14 cellular contexts compared by ENCODE assay signal in the genomic region with DNA sequence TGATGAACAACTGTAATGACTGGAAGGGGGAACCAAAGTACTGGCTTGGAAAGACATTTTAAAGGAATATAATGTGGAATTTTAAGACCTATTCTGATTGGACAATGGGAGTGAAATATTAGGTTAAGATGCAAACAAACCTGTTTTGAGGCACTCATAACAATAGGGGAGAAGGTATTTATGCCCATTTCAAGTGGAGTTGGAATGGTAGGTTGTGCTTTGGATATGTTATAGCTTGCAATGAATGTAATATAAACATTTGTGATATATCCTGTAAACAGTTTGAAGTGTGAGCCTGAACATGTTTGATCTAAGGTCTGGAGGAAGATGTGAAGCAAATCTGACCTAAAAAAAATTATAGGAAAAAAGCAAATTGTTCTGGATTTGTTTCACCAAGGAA.
DNase-seq lines count a peak whose midpoint lies in the region; ATAC-seq, FAIRE-seq and TF ChIP-seq lines count a peak whose summit lies in the region.
"Had no signal": no experiment of that assay in that cellular context is flagged by ENCODE, and none has a peak within 500 bp of the region (broad histone marks: within the 10 kb centered on the region; RNA-seq: fewer than 3 reads in every experiment).

No MANE protein-coding gene starts in this region.

- H2AFZ ChIP-seq in keratinocyte (ENCODE audit: control insufficient read depth, low read length), result no peak overlapping the region
- no peak overlapping the region for H2AFZ ChIP-seq in hepatocyte

- no peak for TF ChIP-seq EP300 in transverse colon (IDR thresholded peaks at IDR 0.05; ENCODE audit: low read depth)

- in situ Hi-C loops in transverse colon (cut with MboI; ENCODE audit: low pct_ligation_motif_present in 1 of 4, low pct_unique_long_range_greater_than_20kb in 1 of 4, low sequenced_read_pairs in 3 of 4), result loop anchor here in 1 of 4 donors (25.0 kb wide), 1 partner anchor 106 kb away; no protein-coding TSS in a partner anchor

- no peak for TF ChIP-seq POLR2A in transverse colon (IDR thresholded peaks at IDR 0.05)

- peak overlapping the region; percentile 52 for H3K27ac ChIP-seq in keratinocyte (ENCODE audit: control insufficient read depth, insufficient read depth, low read length)
- H3K27ac ChIP-seq in transverse colon, result no peak overlapping the region
- H3K27ac ChIP-seq in hepatocyte, result no peak overlapping the region
- no peak overlapping the region for H3K27ac ChIP-seq in kidney (ENCODE audit: low read depth in 2 of 2, low read length in 2 of 2)

- intact Hi-C loops in Caco-2 (cut with micrococcal nuclease; ENCODE audit: unreplicated experiment) (no loop called here), transverse colon (cut with DNase I; ENCODE audit: low total_unique reads) (no loop called here), kidney (cut with DNase I) (no loop called here)

- DNase-seq in Caco-2 (no peak), GM19239 (ENCODE audit: insufficient read length, low spot score) (no peak), T-helper 17 cell (no peak), keratinocyte (ENCODE audit: low read depth, low spot score) (no peak), transverse colon (no peak), hepatocyte (ENCODE audit: low spot score) (no peak), occipital lobe (lab: John Stamatoyannopoulos, UW) (no peak), kidney (no peak)
- DNase-seq: activated CD4-positive, alpha-beta memory T cell treated with anti-CD3 and anti-CD28 coated beads, Interleukin-2, amount 10 ng/mL, durations not matched to agents 7 days and 5 days; BE2C; effector memory CD8-positive, alpha-beta T cell; NCI-H226; nephron progenitor cell had no signal

- no peak for ATAC-seq in T-helper 17 cell
- ATAC-seq: effector memory CD8-positive, alpha-beta T cell had no signal

- H3K9me3 Mint-ChIP-seq in Caco-2 (ENCODE audit: unreplicated experiment), result no peaks in the 10 kb centered on the region
- H3K9me3 Mint-ChIP-seq: effector memory CD8-positive, alpha-beta T cell; nephron progenitor cell had no signal

- H3K79me2 ChIP-seq in keratinocyte (ENCODE audit: control insufficient read depth, insufficient read depth, low read length) (peaks cover 5% of the 10 kb centered on the region), hepatocyte (peaks cover 4% of the 10 kb centered on the region)

- H3K36me3 ChIP-seq in Caco-2 (ENCODE audit: control insufficient read depth, insufficient read depth, low read length) (no peaks in the 10 kb centered on the region), keratinocyte (ENCODE audit: control insufficient read depth in 2 of 2, extremely low read depth in 1 of 2, insufficient read depth in 2 of 2, low read length in 2 of 2) (no peaks in the 10 kb centered on the region), transverse colon (no peaks in the 10 kb centered on the region), hepatocyte (replicated peaks; ENCODE audit: insufficient read depth, low read depth) (no peaks in the 10 kb centered on the region), kidney (ENCODE audit: control insufficient read depth in 1 of 2, insufficient read depth in 2 of 2, low read length in 2 of 2) (no peaks in the 10 kb centered on the region)
- H3K36me3 ChIP-seq: BE2C had no signal

- H3K4me2 ChIP-seq in keratinocyte (ENCODE audit: control insufficient read depth, extremely low read depth, insufficient read depth, low read depth, low read length) (peak overlapping the region; percentile 53), hepatocyte (no peak overlapping the region)

- H3K27ac Mint-ChIP-seq in Caco-2 (ENCODE audit: unreplicated experiment) (peak overlapping the region; percentile 15), T-helper 17 cell (no peak overlapping the region)
- H3K27ac Mint-ChIP-seq: activated CD4-positive, alpha-beta memory T cell treated with anti-CD3 and anti-CD28 coated beads, Interleukin-2, amount 10 ng/mL, durations not matched to agents 7 days and 5 days; nephron progenitor cell had no signal

- no peaks in the 10 kb centered on the region for H4K20me1 ChIP-seq in keratinocyte (ENCODE audit: control insufficient read depth, extremely low read depth, insufficient read depth, low read length)
- peaks cover 5% of the 10 kb centered on the region for H4K20me1 ChIP-seq in hepatocyte (ENCODE audit: insufficient read depth, poor library complexity, severe bottlenecking)

- POLR2A ChIA-PET in Caco-2 (lab: Charles Lee), result no interaction called here

- H3K36me3 Mint-ChIP-seq in Caco-2 (ENCODE audit: insufficient read depth, unreplicated experiment) (no peaks in the 10 kb centered on the region), T-helper 17 cell (ENCODE audit: low read depth) (peaks cover 2% of the 10 kb centered on the region)

- CTCF ChIA-PET in Caco-2 (lab: Charles Lee), result no interaction called here

- H3K4me3 Mint-ChIP-seq in Caco-2 (ENCODE audit: unreplicated experiment) (no peak overlapping the region), T-helper 17 cell (peak overlapping the region; percentile 31)
- H3K4me3 Mint-ChIP-seq: activated CD4-positive, alpha-beta memory T cell treated with anti-CD3 and anti-CD28 coated beads, Interleukin-2, amount 10 ng/mL, durations not matched to agents 7 days and 5 days; effector memory CD8-positive, alpha-beta T cell; nephron progenitor cell had no signal

- H3K4me1 ChIP-seq in Caco-2 (no peaks in the 10 kb centered on the region), keratinocyte (ENCODE audit: control insufficient read depth, extremely low read depth, insufficient read depth, low read length) (peaks cover 31% of the 10 kb centered on the region), transverse colon (peaks cover 0 to 11% (median 6%) of the 10 kb centered on the region in 4 donors), hepatocyte (ENCODE audit: insufficient read depth) (peaks cover 18% of the 10 kb centered on the region), kidney (ENCODE audit: control insufficient read depth in 1 of 2, insufficient read depth in 1 of 2, low read depth in 1 of 2, low read length in 2 of 2) (no peaks in the 10 kb centered on the region)

- H3K27me3 ChIP-seq in Caco-2 (replicated peaks; ENCODE audit: control insufficient read depth, insufficient read depth, low read length), result no peaks in the 10 kb centered on the region
- H3K27me3 ChIP-seq in keratinocyte (ENCODE audit: control insufficient read depth, extremely low read depth, insufficient read depth, low read length), result no peaks in the 10 kb centered on the region
- H3K27me3 ChIP-seq in transverse colon, result no peaks in the 10 kb centered on the region
- H3K27me3 ChIP-seq in hepatocyte, result no peaks in the 10 kb centered on the region
- H3K27me3 ChIP-seq: BE2C had no signal

- H3K4me1 Mint-ChIP-seq in Caco-2 (ENCODE audit: low read depth, unreplicated experiment) (peaks cover 10% of the 10 kb centered on the region), T-helper 17 cell (peaks cover 35% of the 10 kb centered on the region)
- H3K4me1 Mint-ChIP-seq: nephron progenitor cell had no signal

- FAIRE-seq in GM19239 (lab: Jason Lieb, UNC) (peak; percentile 47), keratinocyte (lab: Jason Lieb, UNC) (no peak), kidney (lab: Jason Lieb, UNC) (no peak)
- FAIRE-seq: astrocyte had no signal

- dilution Hi-C loops in keratinocyte (cut with MboI; ENCODE audit: extremely low pct_ligation_motif_present, low sequenced_read_pairs), result no loop called here

- H3K27me3 Mint-ChIP-seq in Caco-2 (ENCODE audit: insufficient read depth, unreplicated experiment) (no peaks in the 10 kb centered on the region), T-helper 17 cell (no peaks in the 10 kb centered on the region)
- H3K27me3 Mint-ChIP-seq: activated CD4-positive, alpha-beta memory T cell treated with anti-CD3 and anti-CD28 coated beads, Interleukin-2, amount 10 ng/mL, durations not matched to agents 7 days and 5 days; effector memory CD8-positive, alpha-beta T cell had no signal

- H3K9me3 ChIP-seq in Caco-2 (no peaks in the 10 kb centered on the region), T-helper 17 cell (ENCODE audit: control insufficient read depth, low read length, poor library complexity, severe bottlenecking) (no peaks in the 10 kb centered on the region), keratinocyte (ENCODE audit: control insufficient read depth, low read depth, low read length) (no peaks in the 10 kb centered on the region), transverse colon (no peaks in the 10 kb centered on the region), hepatocyte (ENCODE audit: low read depth) (no peaks in the 10 kb centered on the region), kidney (ENCODE audit: control insufficient read depth in 1 of 2, low read length in 2 of 2) (no peaks in the 10 kb centered on the region)
- H3K9me3 ChIP-seq: BE2C had no signal

- BruUV-seq in Caco-2 (replicated peaks; lab: Mats Ljungman, UMichigan), result no TSS peak

- H3K9me1 ChIP-seq in keratinocyte (ENCODE audit: control insufficient read depth, extremely low read depth, insufficient read depth, low read length), result no peaks in the 10 kb centered on the region

- H3K9me2 ChIP-seq in hepatocyte (replicated peaks; ENCODE audit: insufficient read depth), result no peaks in the 10 kb centered on the region

- no peak for TF ChIP-seq CTCF in Caco-2 (IDR thresholded peaks at IDR 0.05; ENCODE audit: insufficient read depth in 1 of 2, low read depth in 1 of 2, low read length in 1 of 2, severe bottlenecking in 1 of 2, unreplicated experiment in 1 of 2)
- TF ChIP-seq CTCF in keratinocyte (optimal IDR thresholded peaks at IDR 0.05 in 1 of 3, IDR thresholded peaks at IDR 0.05 in 1 of 3, conservative IDR thresholded peaks at IDR 0.05 in 1 of 3; ENCODE audit: extremely low read depth in 1 of 3, insufficient read depth in 2 of 3, low read length in 3 of 3), result no peak
- no peak for TF ChIP-seq CTCF in transverse colon (IDR thresholded peaks at IDR 0.05)
- TF ChIP-seq CTCF in hepatocyte (IDR thresholded peaks at IDR 0.05; ENCODE audit: poor library complexity), result no peak
- no peak for TF ChIP-seq CTCF in kidney (IDR thresholded peaks at IDR 0.05; ENCODE audit: borderline replicate concordance, extremely low read depth, insufficient read depth)

- H3K4me3 ChIP-seq in Caco-2 (ENCODE audit: low read depth, low read length) (no peak overlapping the region), keratinocyte (ENCODE audit: control insufficient read depth in 2 of 3, extremely low read depth in 1 of 3, insufficient read depth in 2 of 3, low read depth in 1 of 3, low read length in 3 of 3) (no peak overlapping the region), transverse colon (no peak overlapping the region), hepatocyte (no peak overlapping the region), kidney (ENCODE audit: low read length in 2 of 2) (no peak overlapping the region)

- H3K9ac ChIP-seq in keratinocyte (ENCODE audit: control insufficient read depth, extremely low read depth, insufficient read depth, low read length) (no peak overlapping the region), kidney (ENCODE audit: low read length in 2 of 2) (no peak overlapping the region)
